ENCODE assay signal across 17 cellular contexts in the genomic region with DNA sequence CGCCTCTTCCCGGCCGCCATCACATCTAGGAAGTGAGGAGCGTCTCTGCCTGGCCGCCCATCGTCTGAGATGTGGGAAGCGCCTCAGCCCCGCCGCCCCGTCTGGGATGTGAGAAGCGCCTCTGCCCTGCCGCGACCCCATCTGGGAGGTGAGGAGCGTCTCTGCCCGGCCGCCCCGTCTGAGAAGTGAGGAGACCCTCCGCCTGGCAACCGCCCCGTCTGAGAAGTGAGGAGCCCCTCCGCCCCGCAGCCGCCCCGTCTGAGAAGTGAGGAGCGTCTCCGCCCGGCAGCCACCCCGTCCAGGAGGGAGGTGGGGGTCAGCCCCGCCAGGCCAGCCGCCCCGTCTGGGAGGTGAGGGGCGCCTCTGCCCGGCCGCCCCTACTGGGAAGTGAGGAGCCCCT. TPM values are rescaled to one million over a fixed set of nuclear protein-coding genes. Genes with fewer than 3 reads are reported as not detected.
"Had no signal": no experiment of that assay in that cellular context is flagged by ENCODE, and none has a peak within 500 bp of the region (broad histone marks: within the 10 kb centered on the region; RNA-seq: fewer than 3 reads in every experiment).

No MANE protein-coding gene starts in this region.

RNA-seq across cellular contexts. Expression of a gene that starts 40.1 kb away (rescaled TPM):
- total RNA-seq: activated naive CD4-positive, alpha-beta T cell treated with anti-CD3 and anti-CD28 coated beads for 36 hours; activated naive CD4-positive, alpha-beta T cell treated with anti-CD3 and anti-CD28 coated beads, Interleukin-2, amount 50 U/mL, for 72 hours; activated naive CD8-positive, alpha-beta T cell treated with anti-CD3 and anti-CD28 coated beads for 36 hours; activated naive CD8-positive, alpha-beta T cell treated with anti-CD3 and anti-CD28 coated beads, Interleukin-2, amount 10 ng/mL, durations not matched to agents 7 days and 5 days; activated T-cell treated with anti-CD3 and anti-CD28 coated beads, Interleukin-2, amount 50 U/mL, for 4 hours; activated T-cell treated with anti-CD3 and anti-CD28 coated beads, Interleukin-2, amount 50 U/mL, for 72 hours; activated T-helper 1 cell treated with anti-CD3 and anti-CD28 coated beads, Interleukin-12 subunit alpha, Interleukin-12 subunit beta, Interleukin-2, Interleukin-4 antibody, amounts not matched to agents 30 ng/mL and 10 ng/mL and 1 ng/mL, durations not matched to agents 14 hours and 24 hours and 36 hours; activated T-helper 17 cell treated with anti-CD3 and anti-CD28 coated beads, Interleukin-2, amount 50 U/mL, for 72 hours; activated T-helper 2 cell treated with anti-CD3 and anti-CD28 coated beads, Interferon-gamma antibody, Interleukin-2, Interleukin-4, amounts not matched to agents 10 μg/mL and 5 μg/mL and 100 μg/mL, durations not matched to agents 14 hours and 24 hours and 36 hours; adrenal gland; aorta; ascending aorta; body of pancreas; breast epithelium; cardiac septum; cerebellum had no signal
- polyA plus RNA-seq: cardiac muscle cell had no signal
